1 cellular context compared by ENCODE assay signal in the genomic region with DNA sequence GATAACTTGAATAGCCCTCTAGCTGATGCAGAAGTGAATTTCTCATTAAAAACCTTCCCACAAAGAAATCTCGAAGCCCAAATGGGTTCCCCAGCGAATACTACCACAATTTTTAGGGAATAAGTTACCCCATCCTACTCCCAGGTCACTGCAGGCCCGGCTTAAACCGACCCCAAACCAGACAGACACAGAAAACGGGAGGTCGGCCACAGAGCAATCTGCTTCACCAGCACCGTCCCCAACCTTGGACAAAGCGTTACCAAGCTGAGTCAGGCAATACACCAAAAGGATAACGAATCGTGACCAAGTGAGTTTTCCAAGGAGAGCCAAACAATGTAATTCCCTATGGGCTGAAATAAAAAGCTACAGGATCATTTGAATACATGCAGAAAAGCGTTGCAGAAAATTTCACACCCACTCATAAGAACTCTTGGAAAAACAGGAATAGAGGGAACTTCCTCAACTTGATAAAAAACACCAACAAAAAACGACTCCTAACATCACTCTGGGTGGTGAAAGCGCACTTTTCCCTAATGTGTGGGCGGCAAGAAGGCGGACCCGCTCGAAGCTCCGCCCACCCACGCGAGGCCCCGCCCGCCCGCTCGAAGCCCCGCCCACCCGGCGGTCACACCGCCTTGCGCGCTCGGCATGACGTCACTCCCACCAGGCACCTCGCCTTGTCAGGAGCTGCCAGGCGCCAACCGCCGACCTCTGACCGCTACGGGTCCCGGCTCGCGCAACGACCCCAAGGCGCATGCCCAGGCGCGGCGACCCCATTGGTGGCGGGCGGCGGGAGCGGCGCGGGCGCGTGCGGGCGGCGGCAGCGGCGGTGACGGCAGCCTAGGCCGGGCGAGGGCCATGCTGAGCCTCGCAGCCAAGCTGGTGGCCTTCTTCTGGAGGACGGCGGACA.
TF ChIP-seq lines count a peak whose summit lies in the region.

A gene (plus strand): TSS at position 776 of the 910 bp plus-strand sequence. CDS start 83 bp downstream, at position 859.

TF ChIP-seq in IMR-90, 13 proteins besides CTCF, POLR2A, EP300 and RAD21:
- TF ChIP-seq RFX5 (IDR thresholded peaks at IDR 0.05; ENCODE audit: low read depth, low read length) (no peak), FOS (IDR thresholded peaks at IDR 0.05; ENCODE audit: low read depth, low read length) (no peak), NFE2L2 (IDR thresholded peaks at IDR 0.05; ENCODE audit: low read depth, low read length) (no peak), CHD1 (IDR thresholded peaks at IDR 0.05; ENCODE audit: low read depth, low read length) (no peak), MXI1 (IDR thresholded peaks at IDR 0.05; ENCODE audit: borderline replicate concordance, low read depth, low read length) (no peak), BHLHE40 (IDR thresholded peaks at IDR 0.05; ENCODE audit: low read depth, low read length) (no peak), CEBPB (IDR thresholded peaks at IDR 0.05; ENCODE audit: low read depth, low read length) (no peak), SMC3 (IDR thresholded peaks at IDR 0.05; ENCODE audit: low read depth, low read length) (no peak), MAFK (IDR thresholded peaks at IDR 0.05; ENCODE audit: low read depth, low read length) (no peak), MAZ (IDR thresholded peaks at IDR 0.05; ENCODE audit: borderline replicate concordance, low read depth, low read length) (no peak), RCOR1 (IDR thresholded peaks at IDR 0.05; ENCODE audit: insufficient replicate concordance, low read length) (no peak)
- TF ChIP-seq, protein P1, sequence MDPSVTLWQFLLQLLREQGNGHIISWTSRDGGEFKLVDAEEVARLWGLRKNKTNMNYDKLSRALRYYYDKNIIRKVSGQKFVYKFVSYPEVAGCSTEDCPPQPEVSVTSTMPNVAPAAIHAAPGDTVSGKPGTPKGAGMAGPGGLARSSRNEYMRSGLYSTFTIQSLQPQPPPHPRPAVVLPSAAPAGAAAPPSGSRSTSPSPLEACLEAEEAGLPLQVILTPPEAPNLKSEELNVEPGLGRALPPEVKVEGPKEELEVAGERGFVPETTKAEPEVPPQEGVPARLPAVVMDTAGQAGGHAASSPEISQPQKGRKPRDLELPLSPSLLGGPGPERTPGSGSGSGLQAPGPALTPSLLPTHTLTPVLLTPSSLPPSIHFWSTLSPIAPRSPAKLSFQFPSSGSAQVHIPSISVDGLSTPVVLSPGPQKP (IDR thresholded peaks at IDR 0.05; ENCODE audit: borderline replicate concordance, low read depth, low read length), result no peak
- TF ChIP-seq, protein P2, sequence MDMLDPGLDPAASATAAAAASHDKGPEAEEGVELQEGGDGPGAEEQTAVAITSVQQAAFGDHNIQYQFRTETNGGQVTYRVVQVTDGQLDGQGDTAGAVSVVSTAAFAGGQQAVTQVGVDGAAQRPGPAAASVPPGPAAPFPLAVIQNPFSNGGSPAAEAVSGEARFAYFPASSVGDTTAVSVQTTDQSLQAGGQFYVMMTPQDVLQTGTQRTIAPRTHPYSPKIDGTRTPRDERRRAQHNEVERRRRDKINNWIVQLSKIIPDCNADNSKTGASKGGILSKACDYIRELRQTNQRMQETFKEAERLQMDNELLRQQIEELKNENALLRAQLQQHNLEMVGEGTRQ (IDR thresholded peaks at IDR 0.05; ENCODE audit: low read depth, low read length), result no peak
